26 cellular contexts compared by ENCODE assay signal in genomic region chr3:72212396-72212795, GRCh38.
"Had no signal": no experiment of that assay in that cellular context is flagged by ENCODE, and none has a peak within 500 bp of the region (broad histone marks: within the 10 kb centered on the region; RNA-seq: fewer than 3 reads in every experiment).

No MANE protein-coding gene starts in this region.

- ATAC-seq: stimulated activated effector memory CD8-positive, alpha-beta T cell treated with anti-CD3 and anti-CD28 coated beads, Interleukin-12 subunit alpha, Interleukin-12 subunit beta, amount 100 ng/mL, for 72 hours; stimulated activated memory B cell treated with anti-CD40 and anti-IgM and Interleukin-4, amounts not matched to agents 10 μg/mL and 1 μg/mL and 100 μg/mL, for 72 hours; stimulated activated naive B cell treated with anti-CD40 and anti-IgM and Interleukin-4, amounts not matched to agents 10 μg/mL and 1 μg/mL and 100 μg/mL, for 72 hours; stimulated activated naive CD8-positive, alpha-beta T cell treated with anti-CD3 and anti-CD28 coated beads, Interleukin-15, amount 100 ng/mL, for 72 hours; stimulated activated naive CD8-positive, alpha-beta T cell treated with anti-CD3 and anti-CD28 coated beads, Interleukin-15, Interleukin-2, amounts not matched to agents 100 U/mL and 50 U/mL, for 24 hours; upper lobe of right lung had no signal

- H3K4me1 ChIP-seq: stomach, suprapubic skin, thyroid gland, tibial artery, transverse colon, upper lobe of left lung, uterus, vagina had no signal

- H3K9me3 ChIP-seq: stomach, suprapubic skin, testis, thoracic aorta, thyroid gland, tibial artery, tibial nerve, transverse colon, upper lobe of left lung, upper lobe of right lung, uterus, vagina had no signal

- H3K27ac ChIP-seq: stomach, suprapubic skin, testis, thoracic aorta, thyroid gland, tibial artery, tibial nerve, transverse colon, upper lobe of left lung, upper lobe of right lung, uterus, vagina had no signal

- DNase-seq: stimulated activated CD4-positive, alpha-beta T cell treated with anti-CD3 and anti-CD28 coated beads, Interleukin-2, amount 100 ng/mL, for 48 hours; stimulated activated CD4-positive, alpha-beta T cell treated with anti-CD3 and anti-CD28 coated beads, Interleukin-4, amount 100 ng/mL, for 1 hour; stimulated activated CD4-positive, alpha-beta T cell treated with anti-CD3 and anti-CD28 coated beads, Interleukin-4, amount 100 ng/mL, for 24 hours; stimulated activated CD4-positive, alpha-beta T cell treated with anti-CD3 and anti-CD28 coated beads, Interleukin-4, amount 100 ng/mL, for 4 hours; stimulated activated CD8-positive, alpha-beta memory T cell treated with anti-CD3 and anti-CD28 coated beads, Interleukin-4, amount 100 ng/mL, for 48 hours; stimulated activated naive B cell treated with anti-CD40 and anti-IgM and Interleukin-4, amounts not matched to agents 10 μg/mL and 1 μg/mL and 100 μg/mL, for 72 hours; stimulated activated naive CD4-positive, alpha-beta T cell; stimulated activated naive CD4-positive, alpha-beta T cell treated with Interleukin-2 at 50 U/mL for 16 hours; stimulated activated naive CD8-positive, alpha-beta T cell treated with anti-CD3 and anti-CD28 coated beads, Interleukin-15, amount 100 ng/mL, for 72 hours; stimulated activated naive CD8-positive, alpha-beta T cell treated with anti-CD3 and anti-CD28 coated beads, Interleukin-15, Interleukin-2, amounts not matched to agents 100 U/mL and 50 U/mL, for 24 hours; stomach; substantia nigra; testis; thyroid gland; tibial artery; transverse colon; trophoblast cell; upper lobe of left lung; upper lobe of right lung; uterus had no signal

- H3K36me3 ChIP-seq: stomach, suprapubic skin, thoracic aorta, thyroid gland, tibial artery, tibial nerve, transverse colon, upper lobe of left lung, upper lobe of right lung, uterus, vagina had no signal

- H3K4me3 ChIP-seq: stomach, suprapubic skin, testis, thoracic aorta, thyroid gland, tibial artery, tibial nerve, transverse colon, upper lobe of left lung, upper lobe of right lung, uterus, vagina had no signal

- H3K27me3 ChIP-seq: stomach, suprapubic skin, testis, thyroid gland, tibial artery, tibial nerve, transverse colon, upper lobe of left lung, upper lobe of right lung, uterus, vagina had no signal
